Comparison of ENCODE assay signal across 7 cellular contexts in genomic region chr6:43009124-43009523, GRCh38. TPM values are rescaled to one million over a fixed set of nuclear protein-coding genes. Genes with fewer than 3 reads are reported as not detected.
DNase-seq lines count a peak whose midpoint lies in the region; ATAC-seq and TF ChIP-seq lines count a peak whose summit lies in the region.

No MANE protein-coding gene starts in this region.

- H3K9me3 ChIP-seq in Loucy (ENCODE audit: insufficient read depth, low read depth, low read length), result no peaks in the 10 kb centered on the region
- H3K9me3 ChIP-seq in stomach, result no peaks in the 10 kb centered on the region

- TF ChIP-seq CTCF in Loucy (conservative IDR thresholded peaks at IDR 0.05; ENCODE audit: low read length), result peak; percentile 67
- peak in 3 of 7 experiments; percentile 22 to 33 (median 28) for TF ChIP-seq CTCF in stomach (IDR thresholded peaks at IDR 0.05)

- H3K4me1 ChIP-seq in Loucy (ENCODE audit: insufficient read depth, low read length, poor library complexity, severe bottlenecking), result peaks cover 14% of the 10 kb centered on the region
- H3K4me1 ChIP-seq in stomach, result peaks cover 11 to 20% (median 19%) of the 10 kb centered on the region in 4 donors

- no peak for TF ChIP-seq EP300 in stomach (IDR thresholded peaks at IDR 0.05)

- H3K27me3 ChIP-seq in Loucy (ENCODE audit: insufficient read depth, low read length, poor library complexity, severe bottlenecking) (no peaks in the 10 kb centered on the region), stomach (no peaks in the 10 kb centered on the region)

- in situ Hi-C loops in G401 (cut with HindIII; ENCODE audit: low sequenced_read_pairs), result no loop called here

- intact Hi-C loops in stomach (cut with DNase I; ENCODE audit: low total_unique reads), result no loop called here

- H3K4me3 ChIP-seq in Loucy (ENCODE audit: low read length, poor library complexity, severe bottlenecking), result no peak overlapping the region
- no peak overlapping the region for H3K4me3 ChIP-seq in stomach

- 47 to 67% (median 56%) methylated on average over 6 of the region's 6 CpGs for WGBS in stomach, 5 donors

- H3K79me2 ChIP-seq in Loucy (ENCODE audit: insufficient read depth, low read length), result peaks cover 20% of the 10 kb centered on the region

- H3K36me3 ChIP-seq in Loucy (ENCODE audit: insufficient read depth, low read length) (peaks cover 63% of the 10 kb centered on the region; the same call in 1 of the 2 replicates), stomach (peaks cover 44 to 73% (median 70%) of the 10 kb centered on the region in 4 donors)

- H3K9ac ChIP-seq in Loucy (ENCODE audit: low read depth, low read length, poor library complexity, severe bottlenecking), result no peak overlapping the region

- DNase-seq in G401 (ENCODE audit: low spot score) (peak; percentile 16), germinal center (ENCODE audit: low spot score) (peak; percentile 41), stomach (peak; percentile 34), superior temporal gyrus (ENCODE audit: extremely low spot score) (no peak), left lobe of liver (ENCODE audit: low spot score) (no peak)
- DNase-seq in activated CD4-positive, alpha-beta T cell treated with anti-CD3 and anti-CD28 coated beads, Interleukin-2, amount 50 U/mL, for 1 hour, result peak; percentile 37

- H3K4me2 ChIP-seq in Loucy (ENCODE audit: low read depth, low read length, poor library complexity, severe bottlenecking), result no peak overlapping the region

- no peaks in the 10 kb centered on the region for H4K20me1 ChIP-seq in Loucy (ENCODE audit: insufficient read depth, low read length, poor library complexity, severe bottlenecking)

- TF ChIP-seq POLR2A in stomach (IDR thresholded peaks at IDR 0.05), result no peak

- no peaks in the 10 kb centered on the region for H3F3A ChIP-seq in Loucy (ENCODE audit: low read depth)

- H3K9me2 ChIP-seq in Loucy (replicated peaks; ENCODE audit: low read depth, low read length), result no peaks in the 10 kb centered on the region

- no peak overlapping the region for H3K27ac ChIP-seq in stomach

- ATAC-seq in left lobe of liver, result no peak

- no peak overlapping the region for H2AFZ ChIP-seq in Loucy (ENCODE audit: low read length)

RNA-seq across cellular contexts. Expression of gene MEA1, which starts 4.6 kb away (rescaled TPM):
- 77.0 and 78.3 TPM in 2 replicates for total RNA-seq in G401 (2014; rRNA removed; shearing (Covaris generic))
- total RNA-seq in stomach (10 to 100 TPM in 4 of 5 donors, 1 to 10 TPM in 1; 3.6 to 61.3 (median 27.7) TPM), left lobe of liver (20.2 TPM)
- 100 to 1,000 TPM in 2 of 3 donors, 10 to 100 TPM in 1; 95.2 to 118 (median 102) TPM for polyA plus RNA-seq in stomach

RNA-seq across cellular contexts. Expression of gene KLHDC3, which starts 4.9 kb away (rescaled TPM):
- total RNA-seq in G401 (2014; rRNA removed; shearing (Covaris generic)), result 131 and 136 TPM in 2 replicates
- total RNA-seq in stomach (10 to 100 TPM; 40.0 to 88.5 (median 66.5) TPM), left lobe of liver (42.5 TPM)
- 10 to 100 TPM; 57.7 to 85.0 (median 84.2) TPM for polyA plus RNA-seq in stomach

RNA-seq across cellular contexts. Expression of gene RRP36, which starts 12.3 kb away (rescaled TPM):
- 140 and 164 TPM in 2 replicates for total RNA-seq in G401 (2014; rRNA removed; shearing (Covaris generic))
- 10 to 100 TPM in 4 of 5 donors, 1 to 10 TPM in 1; 3.5 to 61.1 (median 37.1) TPM for total RNA-seq in stomach
- polyA plus RNA-seq in stomach, result 10 to 100 TPM; 27.8 to 47.7 (median 39.6) TPM
- total RNA-seq in left lobe of liver, result 21.7 TPM

RNA-seq across cellular contexts. Expression of gene PPP2R5D, which starts 24.8 kb away (rescaled TPM):
- total RNA-seq in G401 (2014; rRNA removed; shearing (Covaris generic)), result 64.8 and 71.0 TPM in 2 replicates
- total RNA-seq in stomach, result 100 to 1,000 TPM in 1 of 5 donors, 10 to 100 TPM in 4; 19.6 to 517 (median 40.6) TPM
- polyA plus RNA-seq in stomach, result 10 to 100 TPM; 21.0 to 23.7 (median 21.5) TPM
- 14.8 TPM for total RNA-seq in left lobe of liver

RNA-seq across cellular contexts. Expression of gene PEX6, which starts 30.1 kb away (rescaled TPM):
- total RNA-seq in G401 (2014; rRNA removed; shearing (Covaris generic)), result 14.1 and 19.2 TPM in 2 replicates
- total RNA-seq in stomach (100 to 1,000 TPM in 1 of 5 donors, 10 to 100 TPM in 2, 1 to 10 TPM in 2; 5.5 to 118 (median 23.9) TPM), left lobe of liver (25.4 TPM)
- 10 to 100 TPM; 13.0 to 16.4 (median 15.1) TPM for polyA plus RNA-seq in stomach

Comparison
In these comparisons a context has a peak if more than half of its experiments do, and no peak if none do; other contexts are left out.
1. DNase-seq: peak in G401 (single experiment), activated CD4-positive, alpha-beta T cell treated with anti-CD3 and anti-CD28 coated beads, Interleukin-2, amount 50 U/mL, for 1 hour (single experiment), germinal center (single experiment) and stomach (single experiment); none in superior temporal gyrus (single experiment) and left lobe of liver (single experiment).